Comparison of ENCODE assay signal across 1 cellular context in the genomic region with DNA sequence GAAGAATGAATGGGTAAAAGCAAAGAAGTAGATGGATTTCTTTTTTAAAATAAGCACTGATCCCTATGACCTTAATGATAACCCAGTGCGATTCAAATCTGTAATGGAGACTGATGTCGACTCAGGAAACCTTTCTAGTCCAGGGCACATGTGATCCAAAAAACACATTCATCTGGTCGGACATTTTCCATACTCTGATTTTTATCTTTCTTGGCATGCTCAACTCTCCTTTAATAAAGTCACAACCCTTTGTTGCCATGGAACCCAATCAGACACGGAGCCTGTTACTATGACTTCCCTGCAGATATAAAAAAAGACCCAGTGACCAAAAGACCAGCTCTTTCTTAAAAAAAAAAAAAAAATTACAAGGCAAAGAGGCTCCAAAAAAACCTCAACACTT.
TF ChIP-seq lines count a peak whose summit lies in the region.

No MANE protein-coding gene starts in this region.

TF ChIP-seq in GM23338, 12 proteins besides CTCF, POLR2A, EP300 and RAD21 (continued from another document):
- TF ChIP-seq, protein P1, sequence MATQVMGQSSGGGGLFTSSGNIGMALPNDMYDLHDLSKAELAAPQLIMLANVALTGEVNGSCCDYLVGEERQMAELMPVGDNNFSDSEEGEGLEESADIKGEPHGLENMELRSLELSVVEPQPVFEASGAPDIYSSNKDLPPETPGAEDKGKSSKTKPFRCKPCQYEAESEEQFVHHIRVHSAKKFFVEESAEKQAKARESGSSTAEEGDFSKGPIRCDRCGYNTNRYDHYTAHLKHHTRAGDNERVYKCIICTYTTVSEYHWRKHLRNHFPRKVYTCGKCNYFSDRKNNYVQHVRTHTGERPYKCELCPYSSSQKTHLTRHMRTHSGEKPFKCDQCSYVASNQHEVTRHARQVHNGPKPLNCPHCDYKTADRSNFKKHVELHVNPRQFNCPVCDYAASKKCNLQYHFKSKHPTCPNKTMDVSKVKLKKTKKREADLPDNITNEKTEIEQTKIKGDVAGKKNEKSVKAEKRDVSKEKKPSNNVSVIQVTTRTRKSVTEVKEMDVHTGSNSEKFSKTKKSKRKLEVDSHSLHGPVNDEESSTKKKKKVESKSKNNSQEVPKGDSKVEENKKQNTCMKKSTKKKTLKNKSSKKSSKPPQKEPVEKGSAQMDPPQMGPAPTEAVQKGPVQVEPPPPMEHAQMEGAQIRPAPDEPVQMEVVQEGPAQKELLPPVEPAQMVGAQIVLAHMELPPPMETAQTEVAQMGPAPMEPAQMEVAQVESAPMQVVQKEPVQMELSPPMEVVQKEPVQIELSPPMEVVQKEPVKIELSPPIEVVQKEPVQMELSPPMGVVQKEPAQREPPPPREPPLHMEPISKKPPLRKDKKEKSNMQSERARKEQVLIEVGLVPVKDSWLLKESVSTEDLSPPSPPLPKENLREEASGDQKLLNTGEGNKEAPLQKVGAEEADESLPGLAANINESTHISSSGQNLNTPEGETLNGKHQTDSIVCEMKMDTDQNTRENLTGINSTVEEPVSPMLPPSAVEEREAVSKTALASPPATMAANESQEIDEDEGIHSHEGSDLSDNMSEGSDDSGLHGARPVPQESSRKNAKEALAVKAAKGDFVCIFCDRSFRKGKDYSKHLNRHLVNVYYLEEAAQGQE (IDR thresholded peaks at IDR 0.05; ENCODE audit: unreplicated experiment): no peak
- TF ChIP-seq CREB1 (CRISPR knock-in tag; IDR thresholded peaks at IDR 0.05; ENCODE audit: low read depth): no peak
- TF ChIP-seq EZH2phosphoT487 (IDR thresholded peaks at IDR 0.05; ENCODE audit: unreplicated experiment): no peak
- no peak for TF ChIP-seq EZH2 (IDR thresholded peaks at IDR 0.05; ENCODE audit: low read depth, unreplicated experiment)
- no peak for TF ChIP-seq JUNB (IDR thresholded peaks at IDR 0.05; ENCODE audit: unreplicated experiment)
